Comparison of ENCODE assay signal across 14 cellular contexts in genomic region chr7:128163473-128163872, GRCh38.
DNase-seq lines count a peak whose midpoint lies in the region; ATAC-seq and TF ChIP-seq lines count a peak whose summit lies in the region.
"Had no signal": no experiment of that assay in that cellular context is flagged by ENCODE, and none has a peak within 500 bp of the region (broad histone marks: within the 10 kb centered on the region; RNA-seq: fewer than 3 reads in every experiment).

No MANE protein-coding gene starts in this region.

- H3K27me3 Mint-ChIP-seq in osteocyte (ENCODE audit: unreplicated experiment): peaks cover 77% of the 10 kb centered on the region

- H3K4me1 Mint-ChIP-seq in osteocyte (ENCODE audit: unreplicated experiment): peaks cover 13% of the 10 kb centered on the region

- TF ChIP-seq RAD21 in HCT116 (IDR thresholded peaks at IDR 0.05; ENCODE audit: low read depth): no peak

- no peaks in the 10 kb centered on the region for H3K9me3 Mint-ChIP-seq in osteocyte (ENCODE audit: unreplicated experiment)

- no peak overlapping the region for H2AFZ ChIP-seq in HCT116 (ENCODE audit: low read depth, low read length, poor library complexity, severe bottlenecking)

- peak overlapping the region; percentile 34; the same call in 1 of the 2 replicates for H3K27ac ChIP-seq in HCT116 (ENCODE audit: low read depth, low read length)
- H3K27ac ChIP-seq in angular gyrus (ENCODE audit: low read depth, low read length): peak overlapping the region; percentile 62
- no peak overlapping the region for H3K27ac ChIP-seq in caudate nucleus (ENCODE audit: low read depth, low read length)
- H3K27ac ChIP-seq in brain microvascular endothelial cell: no peak overlapping the region
- H3K27ac ChIP-seq: SJCRH30 had no signal

- no peaks in the 10 kb centered on the region for H3K27me3 ChIP-seq in HCT116 (ENCODE audit: insufficient read depth, low read length)
- peaks cover 35% of the 10 kb centered on the region for H3K27me3 ChIP-seq in brain microvascular endothelial cell (replicated peaks)
- H3K27me3 ChIP-seq: SJCRH30 had no signal

- no TSS peak for BruUV-seq in HCT116 (replicated peaks; lab: Mats Ljungman, UMichigan)

- no peak for TF ChIP-seq POLR2A in HCT116 (IDR thresholded peaks at IDR 0.05; ENCODE audit: borderline replicate concordance, extremely low read depth, insufficient read depth, insufficient read length)

- CTCF ChIA-PET in HCT116 (lab: Charles Lee): no interaction called here

- no peaks in the 10 kb centered on the region for H3K36me3 Mint-ChIP-seq in osteocyte (ENCODE audit: unreplicated experiment)
- H3K36me3 Mint-ChIP-seq: CD4-positive, CD25-positive, alpha-beta regulatory T cell had no signal

- RAD21 ChIA-PET in HCT116 (lab: Charles Lee; ENCODE audit: low non-redundant PET in 1 of 2, low total read pairs in 2 of 2, uncharacterized antibody in 2 of 2, unreplicated experiment in 2 of 2): no interaction called here

- no peak overlapping the region for H3K4me3 Mint-ChIP-seq in osteocyte (ENCODE audit: unreplicated experiment)
- H3K4me3 Mint-ChIP-seq: B cell; CD4-positive, CD25-positive, alpha-beta regulatory T cell had no signal

- DNase-seq in HCT116 (ENCODE audit: low read depth, low spot score) (no peak), osteocyte (ENCODE audit: extremely low spot score, unreplicated experiment) (peak; percentile 65), caudate nucleus (lab: John Stamatoyannopoulos, UW) (no peak), brain microvascular endothelial cell (no peak), pons (ENCODE audit: low spot score) (no peak)
- DNase-seq: CD4-positive, CD25-positive, alpha-beta regulatory T cell; GOT3; NCI-H187; NCI-H69; SJCRH30; SW 1271 had no signal

- no peaks in the 10 kb centered on the region; the same call in 1 of the 2 replicates for H3K9me2 ChIP-seq in HCT116 (ENCODE audit: insufficient read depth)

- intact Hi-C loops in HCT116 (cut with micrococcal nuclease): no loop called here

- no peak overlapping the region for H3K27ac Mint-ChIP-seq in osteocyte (ENCODE audit: unreplicated experiment)
- H3K27ac Mint-ChIP-seq: B cell; CD4-positive, CD25-positive, alpha-beta regulatory T cell had no signal

- peak overlapping the region in 1 of 2 experiments; percentile 19; a peak in 1 of 4 replicates for H3K4me3 ChIP-seq in HCT116 (replicated peaks in 1 of 2; ENCODE audit: low read depth in 1 of 2, low read length in 2 of 2)
- no peak overlapping the region for H3K4me3 ChIP-seq in brain microvascular endothelial cell (ENCODE audit: low read depth, low read length)
- H3K4me3 ChIP-seq: SJCRH30 had no signal

- ATAC-seq in GM18520 (IDR thresholded peaks at IDR 0.05; ENCODE audit: unreplicated experiment) (peak; percentile 44), HCT116 (no peak; the same call in 1 of the 2 replicates)

- no peaks in the 10 kb centered on the region for H3K9me3 ChIP-seq in HCT116 (ENCODE audit: control insufficient read depth in 1 of 2, insufficient read depth in 1 of 2, low read depth in 1 of 2, low read length in 2 of 2)
- H3K9me3 ChIP-seq: SJCRH30 had no signal

- in situ Hi-C loops in brain microvascular endothelial cell (cut with HindIII; ENCODE audit: low pct_ligation_motif_present, low sequenced_read_pairs): no loop called here

- no peaks in the 10 kb centered on the region for H4K20me1 ChIP-seq in HCT116 (ENCODE audit: insufficient read depth)

- H3K4me2 ChIP-seq in HCT116 (ENCODE audit: low read length): peak overlapping the region; percentile 70

- POLR2A ChIA-PET in HCT116 (lab: Charles Lee): no interaction called here

- peaks cover 16 to 25% of the 10 kb centered on the region in 2 experiments for H3K4me1 ChIP-seq in HCT116 (ENCODE audit: control insufficient read depth in 1 of 2, insufficient read depth in 2 of 2, low read length in 2 of 2)
- H3K4me1 ChIP-seq: SJCRH30 had no signal

- H3K36me3 ChIP-seq in HCT116 (ENCODE audit: control insufficient read depth in 1 of 2, insufficient read depth in 2 of 2, low read length in 2 of 2) (no peaks in the 10 kb centered on the region), brain microvascular endothelial cell (replicated peaks) (no peaks in the 10 kb centered on the region)
- H3K36me3 ChIP-seq: SJCRH30 had no signal

- H3K79me2 ChIP-seq in HCT116 (ENCODE audit: insufficient read depth, low read length): no peaks in the 10 kb centered on the region

- H3K9ac ChIP-seq in HCT116 (ENCODE audit: low read length): no peak overlapping the region

- TF ChIP-seq CTCF in HCT116 (IDR thresholded peaks at IDR 0.05 in 2 of 3, conservative IDR thresholded peaks at IDR 0.05 in 1 of 3; ENCODE audit: borderline replicate concordance in 1 of 3, insufficient read depth in 1 of 3, low read depth in 2 of 3, low read length in 2 of 3) (no peak), osteocyte (IDR thresholded peaks at IDR 0.05) (no peak), brain microvascular endothelial cell (IDR thresholded peaks at IDR 0.05; ENCODE audit: low read depth, low read length, missing control alignments) (no peak)

TF ChIP-seq in HCT116, 20 proteins besides CTCF, POLR2A, EP300 and RAD21:
- TF ChIP-seq SP1 (IDR thresholded peaks at IDR 0.05; ENCODE audit: low read depth) (no peak), TCF7L2 (IDR thresholded peaks at IDR 0.05; ENCODE audit: borderline replicate concordance, extremely low read depth, insufficient read depth, insufficient read length) (no peak), EZH2phosphoT487 (IDR thresholded peaks at IDR 0.05; ENCODE audit: borderline replicate concordance) (no peak), JUND (IDR thresholded peaks at IDR 0.05) (no peak), REST (IDR thresholded peaks at IDR 0.05; ENCODE audit: low read depth) (no peak), SIN3A (IDR thresholded peaks at IDR 0.05; ENCODE audit: low read depth) (no peak; the same call in 1 of the 2 replicates), SRF (IDR thresholded peaks at IDR 0.05; ENCODE audit: low read depth) (no peak), CBX3 (IDR thresholded peaks at IDR 0.05; ENCODE audit: low read depth) (no peak), ATF3 (IDR thresholded peaks at IDR 0.05) (no peak), YY1 (IDR thresholded peaks at IDR 0.05; ENCODE audit: extremely low read depth, insufficient replicate concordance, low read depth, low read length) (no peak), ZFX (IDR thresholded peaks at IDR 0.05) (no peak)

Comparison
In these comparisons a context has a peak if more than half of its experiments do, and no peak if none do; other contexts are left out.
1. H3K27ac ChIP-seq: peak in HCT116 (single experiment) and angular gyrus (single experiment); none in caudate nucleus (single experiment) and brain microvascular endothelial cell (single experiment).